ENCODE assay signal across 1 cellular context in genomic region chr4:39362827-39363226, GRCh38.
TF ChIP-seq lines count a peak whose summit lies in the region.

No MANE protein-coding gene starts in this region.

TF ChIP-seq in IMR-90, 13 proteins besides CTCF, POLR2A, EP300 and RAD21:
- TF ChIP-seq CEBPB (IDR thresholded peaks at IDR 0.05; ENCODE audit: low read depth, low read length) (peak; percentile 53; the same call in 1 of the 2 replicates), RCOR1 (IDR thresholded peaks at IDR 0.05; ENCODE audit: insufficient replicate concordance, low read length) (peak; percentile 42), MAZ (IDR thresholded peaks at IDR 0.05; ENCODE audit: borderline replicate concordance, low read depth, low read length) (no peak), BHLHE40 (IDR thresholded peaks at IDR 0.05; ENCODE audit: low read depth, low read length) (peak; percentile 90), NFE2L2 (IDR thresholded peaks at IDR 0.05; ENCODE audit: low read depth, low read length) (no peak), CHD1 (IDR thresholded peaks at IDR 0.05; ENCODE audit: low read depth, low read length) (no peak)
